Comparison of ENCODE assay signal across 8 cellular contexts in the genomic region with DNA sequence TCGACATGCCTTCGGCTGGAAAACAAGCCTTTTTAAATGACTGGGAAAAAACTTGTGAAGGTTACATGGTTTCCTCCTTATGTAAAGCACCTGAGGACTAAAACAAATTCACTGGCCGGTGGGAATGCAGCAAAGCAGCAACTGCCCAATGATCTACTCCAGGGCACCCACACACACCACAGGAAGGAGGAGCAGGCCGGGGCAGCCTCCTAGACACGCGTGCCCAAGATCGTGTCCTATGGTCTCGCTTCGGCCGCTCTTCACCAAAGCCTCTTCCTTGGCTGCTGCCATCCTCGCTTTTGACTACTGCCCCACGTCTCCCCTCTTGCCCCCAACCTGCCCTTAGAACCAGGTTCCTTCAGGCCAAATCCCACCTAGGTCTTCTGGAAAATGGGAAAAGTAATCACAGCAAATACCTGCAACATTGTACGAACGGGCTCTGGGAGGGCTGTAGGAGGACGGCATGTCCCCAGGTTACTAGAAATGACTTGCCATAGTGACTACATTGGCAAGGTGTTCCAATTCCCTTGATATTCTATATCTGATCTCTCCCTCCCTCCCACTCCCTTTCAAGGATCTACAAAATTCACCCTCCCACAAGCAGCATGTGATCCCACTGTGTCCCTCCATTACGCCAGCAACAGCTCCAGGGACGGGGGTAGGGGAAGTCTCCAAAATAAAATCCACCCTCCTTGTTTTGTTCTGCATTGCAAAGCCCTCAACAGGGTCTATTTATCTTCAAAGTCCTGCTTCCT.
DNase-seq lines count a peak whose midpoint lies in the region; ATAC-seq and TF ChIP-seq lines count a peak whose summit lies in the region.
"Had no signal": no experiment of that assay in that cellular context is flagged by ENCODE, and none has a peak within 500 bp of the region (broad histone marks: within the 10 kb centered on the region; RNA-seq: fewer than 3 reads in every experiment).

No MANE protein-coding gene starts in this region.

- H3K9me3 ChIP-seq in IMR-90 (ENCODE audit: control insufficient read depth, insufficient read depth, low read length) (no peaks in the 10 kb centered on the region), adipocyte (ENCODE audit: control insufficient read depth, low read length) (no peaks in the 10 kb centered on the region), mesenchymal stem cell (ENCODE audit: control insufficient read depth, low read length) (no peaks in the 10 kb centered on the region)

- H3K27me3 ChIP-seq in IMR-90 (ENCODE audit: control insufficient read depth, insufficient read depth, low read length) (no peaks in the 10 kb centered on the region), adipocyte (replicated peaks; ENCODE audit: control insufficient read depth, insufficient read depth, low read length) (no peaks in the 10 kb centered on the region), mesenchymal stem cell (ENCODE audit: control insufficient read depth in 1 of 2, insufficient read depth in 1 of 2, low read length in 2 of 2) (no peaks in the 10 kb centered on the region), foreskin keratinocyte (no peaks in the 10 kb centered on the region)

- peak overlapping the region; percentile 95 for H4K5ac ChIP-seq in IMR-90 (ENCODE audit: low read depth, low read length)

- peak overlapping the region; percentile 79 for H2AK9ac ChIP-seq in IMR-90 (replicated peaks; ENCODE audit: low read depth, low read length, poor library complexity)

- H3K4me3 ChIP-seq in IMR-90 (ENCODE audit: insufficient read depth, low read depth, low read length) (no peak overlapping the region), adipocyte (ENCODE audit: low read length) (no peak overlapping the region), mesenchymal stem cell (ENCODE audit: insufficient read depth in 1 of 2, low read depth in 1 of 2, low read length in 2 of 2) (no peak overlapping the region)

- H2BK120ac ChIP-seq in IMR-90 (ENCODE audit: low read depth, low read length) (peak overlapping the region; percentile 99), mesenchymal stem cell (ENCODE audit: low read depth, low read length) (peak overlapping the region; percentile 86)

- H3K79me1 ChIP-seq in IMR-90 (ENCODE audit: low read depth in 1 of 2, low read length in 2 of 2) = peaks cover 37 to 69% of the 10 kb centered on the region in 2 experiments; a peak in 3 of 4 replicates
- peaks cover 24% of the 10 kb centered on the region for H3K79me1 ChIP-seq in mesenchymal stem cell (replicated peaks; ENCODE audit: low read length, poor library complexity, severe bottlenecking)

- peak overlapping the region; percentile 95 for H2BK20ac ChIP-seq in IMR-90 (ENCODE audit: low read depth, low read length)

- H4K8ac ChIP-seq in IMR-90 (ENCODE audit: low read depth in 2 of 2, low read length in 2 of 2) (peak overlapping the region; percentile 89 to 91), mesenchymal stem cell (ENCODE audit: low read length) (peak overlapping the region; percentile 60)

- POLR2A ChIA-PET in IMR-90 (lab: Charles Lee; ENCODE audit: unreplicated experiment) = no interaction called here

- peak overlapping the region; percentile 98 for H2AK5ac ChIP-seq in IMR-90 (ENCODE audit: low read depth, low read length)
- peak overlapping the region; percentile 36 for H2AK5ac ChIP-seq in mesenchymal stem cell (ENCODE audit: low read length, severe bottlenecking)

- peak overlapping the region; percentile 57 to 93 for H2BK12ac ChIP-seq in mesenchymal stem cell (ENCODE audit: low read length in 2 of 2)

- H3K9me1 ChIP-seq in IMR-90 (ENCODE audit: insufficient read depth, low read length) = peaks cover 34% of the 10 kb centered on the region

- H3K18ac ChIP-seq in IMR-90 (ENCODE audit: low read depth, low read length) = peak overlapping the region; percentile 53
- peak overlapping the region; percentile 79 to 99 for H3K18ac ChIP-seq in mesenchymal stem cell (ENCODE audit: low read depth in 1 of 2, low read length in 2 of 2)

- ATAC-seq in IMR-90 (ENCODE audit: low read depth) (no peak), foreskin keratinocyte (no peak)

- H3K4ac ChIP-seq in IMR-90 (ENCODE audit: low read depth, low read length) (peak overlapping the region; percentile 99), mesenchymal stem cell (ENCODE audit: low read depth in 1 of 2, low read length in 2 of 2) (peak overlapping the region; percentile 86 to 93)

- no peak for TF ChIP-seq RAD21 in IMR-90 (IDR thresholded peaks at IDR 0.05; ENCODE audit: low read length)

- peak overlapping the region; percentile 92 for H2BK15ac ChIP-seq in IMR-90 (ENCODE audit: low read depth, low read length)
- H2BK15ac ChIP-seq in mesenchymal stem cell (ENCODE audit: low read depth, poor library complexity, severe bottlenecking) = peak overlapping the region; percentile 87

- no TSS peak for BruUV-seq in IMR-90 (replicated peaks; lab: Mats Ljungman, UMichigan)

- DNase-seq in IMR-90 = no peak
- DNase-seq in adipocyte (ENCODE audit: low read depth) = no peak
- DNase-seq in mesenchymal stem cell = no peak
- peak in 1 of 49 donors; percentile 19 for DNase-seq in substantia nigra (lab: John Stamatoyannopoulos, UW)
- DNase-seq in foreskin keratinocyte = no peak
- DNase-seq in pons (ENCODE audit: low spot score) = no peak
- no peak for DNase-seq in T-helper 1 cell
- DNase-seq: NCI-H446 had no signal

- CTCF ChIA-PET in IMR-90 (lab: Yijun Ruan, JAX) = interaction anchor here (0.7 to 1.2 kb wide), 2 partner anchors 18 to 203 kb away, joined by 3 to 4 read pairs; no protein-coding TSS in a partner anchor

- H3K56ac ChIP-seq in IMR-90 (ENCODE audit: extremely low read depth, insufficient read depth, low read length) = peak overlapping the region; percentile 99

- H3K23ac ChIP-seq in IMR-90 (ENCODE audit: low read depth, low read length) (peak overlapping the region; percentile 99), mesenchymal stem cell (ENCODE audit: low read length in 2 of 2) (no peak overlapping the region)

- intact Hi-C loops in IMR-90 (cut with micrococcal nuclease) = no loop called here

- H2AFZ ChIP-seq in IMR-90 (replicated peaks; ENCODE audit: low read length, poor library complexity) (no peak overlapping the region), mesenchymal stem cell (ENCODE audit: low read depth, low read length) (no peak overlapping the region)

- WGBS in IMR-90 (ENCODE audit: extremely low coverage in 2 of 2, insufficient read length in 1 of 2), 2 experiments = 83% methylated on average over 8 of the region's 17 CpGs; no CpG with 5 or more reads in 1 of the 2 experiments
- WGBS in mesenchymal stem cell = 66% methylated on average over 17 of the region's 17 CpGs

- H2BK5ac ChIP-seq in IMR-90 (ENCODE audit: low read depth, low read length, poor library complexity, severe bottlenecking) (peak overlapping the region; percentile 100), mesenchymal stem cell (ENCODE audit: low read depth, low read length, poor library complexity, severe bottlenecking) (peak overlapping the region; percentile 86)

- H3K36me3 ChIP-seq in IMR-90 (ENCODE audit: control insufficient read depth, insufficient read depth, low read length) (peaks cover 11% of the 10 kb centered on the region), adipocyte (ENCODE audit: control insufficient read depth, insufficient read depth, low read length, severe bottlenecking) (peaks cover 17% of the 10 kb centered on the region), mesenchymal stem cell (ENCODE audit: control insufficient read depth in 1 of 2, insufficient read depth in 2 of 2, low read depth in 1 of 2, low read length in 2 of 2) (peaks cover 17 to 27% of the 10 kb centered on the region in 2 experiments)

- in situ Hi-C loops in IMR-90 (cut with MboI; ENCODE audit: low sequenced_read_pairs) = loop anchor here (25.0 kb wide), 1 partner anchor 459 kb away; no protein-coding TSS in a partner anchor

- peaks cover 18% of the 10 kb centered on the region for H4K20me1 ChIP-seq in IMR-90 (ENCODE audit: insufficient read depth, low read length)

- H3K14ac ChIP-seq in IMR-90 (replicated peaks; ENCODE audit: low read depth, low read length) (peak overlapping the region; percentile 75), mesenchymal stem cell (ENCODE audit: low read length in 2 of 2) (peak overlapping the region in 1 of 2 experiments; percentile 82)

- H3K27ac ChIP-seq in IMR-90 (ENCODE audit: insufficient read depth, low read length) (peak overlapping the region; percentile 91), mesenchymal stem cell (ENCODE audit: low read length, poor library complexity, severe bottlenecking) (peak overlapping the region; percentile 90), substantia nigra (ENCODE audit: low read depth, low read length, poor library complexity, severe bottlenecking) (peak overlapping the region; percentile 46), foreskin keratinocyte (no peak overlapping the region)

- peaks cover 53% of the 10 kb centered on the region for H3K4me1 ChIP-seq in IMR-90 (ENCODE audit: control insufficient read depth, insufficient read depth, low read length)
- H3K4me1 ChIP-seq in adipocyte (ENCODE audit: control insufficient read depth, insufficient read depth, low read length) = peaks cover 71% of the 10 kb centered on the region
- H3K4me1 ChIP-seq in mesenchymal stem cell (ENCODE audit: control insufficient read depth, insufficient read depth, low read depth, low read length) = peaks cover 31% of the 10 kb centered on the region
- peaks cover 36% of the 10 kb centered on the region for H3K4me1 ChIP-seq in foreskin keratinocyte

- dilution Hi-C loops in IMR-90 (cut with HindIII; ENCODE audit: low sequenced_read_pairs, unreplicated experiment) = no loop called here

- no peak for TF ChIP-seq CTCF in IMR-90 (conservative IDR thresholded peaks at IDR 0.05; ENCODE audit: low read depth, low read length)
- no peak for TF ChIP-seq CTCF in foreskin keratinocyte (conservative IDR thresholded peaks at IDR 0.05)

- peak overlapping the region; percentile 41 for H3K9ac ChIP-seq in IMR-90 (ENCODE audit: low read depth, low read length)
- peak overlapping the region; percentile 83 for H3K9ac ChIP-seq in adipocyte (ENCODE audit: low read length)
- H3K9ac ChIP-seq in mesenchymal stem cell (ENCODE audit: low read length) = peak overlapping the region; percentile 86

- no peak for TF ChIP-seq POLR2A in IMR-90 (IDR thresholded peaks at IDR 0.05; ENCODE audit: low read depth, low read length)

- peak overlapping the region; percentile 28; the same call in 1 of the 2 replicates for H3K4me2 ChIP-seq in IMR-90 (ENCODE audit: low read depth, low read length)
- no peak overlapping the region for H3K4me2 ChIP-seq in mesenchymal stem cell (ENCODE audit: low read length, poor library complexity, severe bottlenecking)

- peak overlapping the region; percentile 99 for H4K91ac ChIP-seq in IMR-90 (ENCODE audit: insufficient read depth, low read depth, low read length)
- peak overlapping the region; percentile 97 for H4K91ac ChIP-seq in mesenchymal stem cell (ENCODE audit: low read length)

TF ChIP-seq in IMR-90, 13 proteins besides CTCF, POLR2A, EP300 and RAD21:
- TF ChIP-seq CEBPB (IDR thresholded peaks at IDR 0.05; ENCODE audit: low read depth, low read length) (no peak), NFE2L2 (IDR thresholded peaks at IDR 0.05; ENCODE audit: low read depth, low read length) (no peak), SMC3 (IDR thresholded peaks at IDR 0.05; ENCODE audit: low read depth, low read length) (no peak)
